ENCODE assay signal across 15 cellular contexts in the genomic region with DNA sequence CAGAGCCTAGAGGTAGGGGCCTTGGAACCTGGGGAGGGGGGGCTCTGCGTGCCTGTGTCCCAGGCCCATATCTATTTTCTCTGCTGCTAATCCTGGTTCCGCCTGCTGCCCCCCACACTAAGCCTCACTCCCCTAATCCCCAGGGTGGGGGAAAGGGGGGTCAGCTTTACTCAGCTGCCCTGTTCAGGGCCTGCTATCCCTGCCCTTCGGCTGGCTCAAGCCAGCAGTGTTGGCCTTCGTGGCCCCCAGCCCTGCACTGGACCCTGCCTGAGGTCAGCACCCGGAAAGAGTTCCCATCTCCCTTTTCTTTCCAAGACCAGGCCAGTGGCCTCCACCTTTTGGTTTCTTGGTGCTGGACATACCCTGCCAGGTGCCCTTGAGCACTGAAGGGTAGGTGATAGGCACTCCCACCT. TPM values are rescaled to one million over a fixed set of nuclear protein-coding genes. Genes with fewer than 3 reads are reported as not detected.
A peak's percentile ranks its signal among the peaks of the same experiment; 100 is the strongest.
DNase-seq lines count a peak whose midpoint lies in the region; ATAC-seq and TF ChIP-seq lines count a peak whose summit lies in the region.
"Had no signal": no experiment of that assay in that cellular context is flagged by ENCODE, and none has a peak within 500 bp of the region (broad histone marks: within the 10 kb centered on the region; RNA-seq: fewer than 3 reads in every experiment).

No MANE protein-coding gene starts in this region.

- H3K4me3 Mint-ChIP-seq in T-helper 1 cell treated with Interleukin-12 subunit alpha and Interleukin-12 subunit beta and Interleukin-4 antibody, amounts not matched to agents 30 μg/mL and 1 μg/mL, for 36 hours, result peak overlapping the region; percentile 98
- no peak overlapping the region for H3K4me3 Mint-ChIP-seq in chondrocyte (ENCODE audit: unreplicated experiment)

- H3K27me3 Mint-ChIP-seq in T-helper 1 cell treated with Interleukin-12 subunit alpha and Interleukin-12 subunit beta and Interleukin-4 antibody, amounts not matched to agents 30 μg/mL and 1 μg/mL, for 36 hours (ENCODE audit: low read depth), result no peaks in the 10 kb centered on the region
- H3K27me3 Mint-ChIP-seq in chondrocyte (ENCODE audit: low read depth), result no peaks in the 10 kb centered on the region

- CTCF ChIA-PET in RWPE1 (lab: Yijun Ruan, JAX), result interaction anchor here (0.8 kb wide), 1 partner anchor 51 kb away, joined by 3 read pairs; no protein-coding TSS in a partner anchor

- H3K9me3 Mint-ChIP-seq in T-helper 1 cell treated with Interleukin-12 subunit alpha and Interleukin-12 subunit beta and Interleukin-4 antibody, amounts not matched to agents 30 μg/mL and 1 μg/mL, for 36 hours, result no peaks in the 10 kb centered on the region
- no peaks in the 10 kb centered on the region for H3K9me3 Mint-ChIP-seq in chondrocyte (ENCODE audit: low read depth)

- H3K9ac ChIP-seq in skeletal muscle tissue (ENCODE audit: low read depth in 1 of 3, low read length in 3 of 3), result peak overlapping the region in 2 of 3 donors; percentile 32 to 33
- H3K9ac ChIP-seq: KMS-11 had no signal

- no peaks in the 10 kb centered on the region for H3K9me3 ChIP-seq in skeletal muscle tissue (ENCODE audit: control insufficient read depth in 3 of 3, low read length in 3 of 3)
- H3K9me3 ChIP-seq: right lobe of liver had no signal

- TF ChIP-seq CTCF in RWPE1 (conservative IDR thresholded peaks at IDR 0.05; ENCODE audit: low read depth) (no peak), epithelial cell of esophagus (IDR thresholded peaks at IDR 0.05; ENCODE audit: insufficient read depth, low read depth, low read length, missing control alignments) (no peak), chondrocyte (IDR thresholded peaks at IDR 0.05) (no peak)

- peak overlapping the region; percentile 80 for H3K27ac Mint-ChIP-seq in T-helper 1 cell treated with Interleukin-12 subunit alpha and Interleukin-12 subunit beta and Interleukin-4 antibody, amounts not matched to agents 30 μg/mL and 1 μg/mL, for 36 hours
- H3K27ac Mint-ChIP-seq in chondrocyte (ENCODE audit: unreplicated experiment), result no peak overlapping the region

- no peak for DNase-seq in T-helper 1 cell
- DNase-seq in RWPE1 (ENCODE audit: low spot score), result no peak
- no peak for DNase-seq in epithelial cell of esophagus (ENCODE audit: low read depth)
- DNase-seq in chondrocyte (ENCODE audit: low spot score), result no peak
- DNase-seq: 8988T; activated CD4-positive, alpha-beta T cell treated with anti-CD3 and anti-CD28 coated beads, Interleukin-2, amount 50 U/mL, for 48 hours; NCI-H226; RPMI8226 had no signal

- H3K4me3 ChIP-seq in epithelial cell of esophagus (ENCODE audit: low read length) (peak overlapping the region; percentile 21), skeletal muscle tissue (ENCODE audit: low read length in 3 of 3) (no peak overlapping the region)
- H3K4me3 ChIP-seq: right lobe of liver had no signal

- H3K36me3 Mint-ChIP-seq in T-helper 1 cell treated with Interleukin-12 subunit alpha and Interleukin-12 subunit beta and Interleukin-4 antibody, amounts not matched to agents 30 μg/mL and 1 μg/mL, for 36 hours (ENCODE audit: low read depth), result peaks cover 37% of the 10 kb centered on the region
- H3K36me3 Mint-ChIP-seq in chondrocyte (ENCODE audit: low read depth), result peaks cover 3% of the 10 kb centered on the region

- peaks cover 48 to 77% (median 64%) of the 10 kb centered on the region in 3 donors for H3K4me1 ChIP-seq in skeletal muscle tissue (ENCODE audit: control insufficient read depth in 3 of 3, insufficient read depth in 3 of 3, low read length in 3 of 3)

- H3K4me1 Mint-ChIP-seq in T-helper 1 cell treated with Interleukin-12 subunit alpha and Interleukin-12 subunit beta and Interleukin-4 antibody, amounts not matched to agents 30 μg/mL and 1 μg/mL, for 36 hours (ENCODE audit: low read depth), result peaks cover 59% of the 10 kb centered on the region
- H3K4me1 Mint-ChIP-seq in chondrocyte (ENCODE audit: low read depth), result peaks cover 8% of the 10 kb centered on the region

- H3K27ac ChIP-seq in RWPE1 (peak overlapping the region; percentile 100), skeletal muscle tissue (ENCODE audit: low read depth, low read length) (peak overlapping the region; percentile 97)
- H3K27ac ChIP-seq: KMS-11, right lobe of liver had no signal

- peaks cover 9 to 14% (median 12%) of the 10 kb centered on the region in 3 donors for H3K36me3 ChIP-seq in skeletal muscle tissue (ENCODE audit: control insufficient read depth in 3 of 3, insufficient read depth in 3 of 3, low read length in 3 of 3)

- no peaks in the 10 kb centered on the region for H3K27me3 ChIP-seq in skeletal muscle tissue (ENCODE audit: control insufficient read depth in 3 of 3, insufficient read depth in 3 of 3, low read length in 3 of 3)
- H3K27me3 ChIP-seq: right lobe of liver had no signal

- POLR2A ChIA-PET in RWPE1 (lab: Yijun Ruan, JAX; ENCODE audit: low non-redundant PET), result no interaction called here

- ATAC-seq in HG03095 (IDR thresholded peaks at IDR 0.05; ENCODE audit: unreplicated experiment) (no peak), GM21526 (IDR thresholded peaks at IDR 0.05; ENCODE audit: low FRiP score, unreplicated experiment) (no peak)

RNA-seq across cellular contexts. Expression of a gene that starts 8.4 kb away (rescaled TPM):
- total RNA-seq in skeletal muscle tissue, result 7.8 TPM
- total RNA-seq in chondrocyte, result 34.8 to 42.9 TPM (median 41.1 TPM) in 3 replicates

RNA-seq across cellular contexts. Expression of a gene that starts 17.6 kb away (rescaled TPM):
- total RNA-seq in skeletal muscle tissue (not detected), chondrocyte (0.72 to 0.85 TPM in 2 of 3 replicates, not detected in the other)
- total RNA-seq: right lobe of liver had no signal

RNA-seq across cellular contexts. Expression of a gene that starts 22.6 kb away (rescaled TPM):
- total RNA-seq in skeletal muscle tissue (not detected), chondrocyte (0.30 to 0.36 TPM (median 0.36 TPM) in 3 replicates)

RNA-seq across cellular contexts. Expression of a gene that starts 22.6 kb away (rescaled TPM):
- total RNA-seq in skeletal muscle tissue (not detected), chondrocyte (not detected in 3 replicates)
- total RNA-seq: lung microvascular endothelial cell, right lobe of liver had no signal

RNA-seq across cellular contexts. Expression of a gene that starts 27.9 kb away (rescaled TPM):
- total RNA-seq in skeletal muscle tissue (16.2 TPM), chondrocyte (23.0 to 30.8 TPM (median 28.7 TPM) in 3 replicates)
